ENCODE assay signal across 1 cellular context in the genomic region with DNA sequence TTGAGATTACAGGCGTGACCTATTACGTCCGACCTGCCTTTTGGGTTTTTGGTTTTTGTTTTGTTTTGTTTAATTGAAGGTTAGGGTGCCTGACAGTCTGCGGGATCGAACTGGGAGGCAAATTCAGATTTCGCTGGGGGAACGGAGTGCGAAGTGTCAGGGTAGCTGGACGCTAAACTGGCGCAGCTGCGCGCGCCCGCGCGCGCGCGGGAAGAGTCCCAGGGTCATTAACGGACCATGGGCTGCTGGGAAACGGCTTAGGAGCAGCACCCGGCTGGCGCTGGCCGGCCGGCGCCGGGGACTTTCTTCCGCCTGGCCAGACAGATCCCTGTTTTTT.
TF ChIP-seq lines count a peak whose summit lies in the region.

No MANE protein-coding gene starts in this region.

TF ChIP-seq in K562, 482 proteins besides CTCF, POLR2A, EP300 and RAD21 (continued from another document):
- TF ChIP-seq, protein P1, sequence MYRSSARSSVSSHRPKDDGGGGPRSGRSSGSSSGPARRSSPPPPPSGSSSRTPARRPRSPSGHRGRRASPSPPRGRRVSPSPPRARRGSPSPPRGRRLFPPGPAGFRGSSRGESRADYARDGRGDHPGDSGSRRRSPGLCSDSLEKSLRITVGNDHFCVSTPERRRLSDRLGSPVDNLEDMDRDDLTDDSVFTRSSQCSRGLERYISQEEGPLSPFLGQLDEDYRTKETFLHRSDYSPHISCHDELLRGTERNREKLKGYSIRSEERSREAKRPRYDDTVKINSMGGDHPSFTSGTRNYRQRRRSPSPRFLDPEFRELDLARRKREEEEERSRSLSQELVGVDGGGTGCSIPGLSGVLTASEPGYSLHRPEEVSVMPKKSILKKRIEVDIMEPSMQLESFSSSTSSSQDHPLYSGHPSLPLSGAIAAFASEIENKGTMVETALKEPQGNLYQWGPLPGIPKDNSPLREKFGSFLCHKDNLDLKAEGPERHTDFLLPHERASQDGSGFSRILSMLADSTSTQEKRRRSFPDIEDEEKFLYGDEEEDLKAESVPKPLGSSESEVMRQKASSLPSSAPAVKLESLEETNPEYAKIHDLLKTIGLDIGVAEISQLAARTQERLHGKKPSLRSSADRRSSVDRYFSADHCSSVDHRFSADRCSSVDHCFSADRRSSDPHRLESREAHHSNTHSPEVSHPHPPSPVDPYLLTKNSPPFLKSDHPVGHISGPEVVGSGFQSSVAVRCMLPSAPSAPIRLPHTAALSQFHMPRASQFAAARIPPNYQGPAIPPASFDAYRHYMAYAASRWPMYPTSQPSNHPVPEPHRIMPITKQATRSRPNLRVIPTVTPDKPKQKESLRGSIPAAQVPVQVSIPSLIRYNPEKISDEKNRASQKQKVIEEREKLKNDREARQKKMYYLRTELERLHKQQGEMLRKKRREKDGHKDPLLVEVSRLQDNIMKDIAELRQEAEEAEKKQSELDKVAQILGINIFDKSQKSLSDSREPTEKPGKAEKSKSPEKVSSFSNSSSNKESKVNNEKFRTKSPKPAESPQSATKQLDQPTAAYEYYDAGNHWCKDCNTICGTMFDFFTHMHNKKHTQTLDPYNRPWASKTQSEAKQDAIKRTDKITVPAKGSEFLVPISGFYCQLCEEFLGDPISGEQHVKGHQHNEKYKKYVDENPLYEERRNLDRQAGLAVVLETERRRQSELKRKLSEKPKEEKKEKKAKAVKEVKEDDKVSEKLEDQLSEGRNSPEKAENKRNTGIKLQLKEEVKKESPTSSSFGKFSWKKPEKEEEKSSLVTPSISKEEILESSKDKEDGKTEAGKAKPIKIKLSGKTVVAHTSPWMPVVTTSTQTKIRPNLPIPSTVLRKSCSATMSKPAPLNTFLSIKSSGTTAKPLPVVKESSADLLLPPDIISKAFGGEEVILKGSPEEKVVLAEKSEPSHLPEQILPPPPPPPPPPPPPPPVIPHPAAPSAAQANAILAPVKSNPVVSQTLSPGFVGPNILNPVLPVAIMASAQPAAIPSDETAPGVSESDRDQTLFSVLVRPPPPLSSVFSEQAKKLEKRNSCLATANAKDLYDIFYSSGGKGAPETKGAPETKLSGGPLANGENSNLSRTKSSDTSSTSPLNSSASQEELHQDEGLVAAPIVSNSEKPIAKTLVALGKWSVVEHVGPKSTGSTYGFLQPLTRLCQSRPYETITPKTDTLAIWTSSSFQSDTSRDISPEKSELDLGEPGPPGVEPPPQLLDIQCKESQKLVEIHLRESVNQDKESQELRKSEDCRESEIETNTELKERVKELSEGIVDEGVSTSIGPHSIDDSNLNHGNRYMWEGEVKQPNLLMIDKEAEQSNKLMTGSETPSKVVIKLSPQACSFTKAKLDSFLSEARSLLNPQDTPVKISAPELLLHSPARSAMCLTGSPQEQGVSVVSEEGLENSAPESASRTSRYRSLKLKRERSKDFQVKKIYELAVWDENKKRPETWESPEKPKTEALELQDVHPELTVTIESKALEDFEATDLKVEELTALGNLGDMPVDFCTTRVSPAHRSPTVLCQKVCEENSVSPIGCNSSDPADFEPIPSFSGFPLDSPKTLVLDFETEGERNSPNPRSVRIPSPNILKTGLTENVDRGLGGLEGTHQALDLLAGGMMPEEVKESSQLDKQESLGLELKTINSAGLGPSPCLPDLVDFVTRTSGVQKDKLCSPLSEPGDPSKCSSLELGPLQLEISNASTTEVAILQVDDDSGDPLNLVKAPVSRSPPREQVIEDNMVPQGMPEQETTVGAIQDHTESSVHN (IDR thresholded peaks at IDR 0.05; ENCODE audit: borderline replicate concordance in 1 of 2, low read depth in 1 of 2) = 0 out of 4 replicates have a peak, but pooled peaks of 1 of the 2 experiments have one; percentile 61
- peak; percentile 89 for TF ChIP-seq DPF2 (IDR thresholded peaks at IDR 0.05)
- TF ChIP-seq, protein P2, sequence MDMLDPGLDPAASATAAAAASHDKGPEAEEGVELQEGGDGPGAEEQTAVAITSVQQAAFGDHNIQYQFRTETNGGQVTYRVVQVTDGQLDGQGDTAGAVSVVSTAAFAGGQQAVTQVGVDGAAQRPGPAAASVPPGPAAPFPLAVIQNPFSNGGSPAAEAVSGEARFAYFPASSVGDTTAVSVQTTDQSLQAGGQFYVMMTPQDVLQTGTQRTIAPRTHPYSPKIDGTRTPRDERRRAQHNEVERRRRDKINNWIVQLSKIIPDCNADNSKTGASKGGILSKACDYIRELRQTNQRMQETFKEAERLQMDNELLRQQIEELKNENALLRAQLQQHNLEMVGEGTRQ (CRISPR knock-in tag; IDR thresholded peaks at IDR 0.05) = no peak
- peak; percentile 93 for TF ChIP-seq ERF (CRISPR knock-in tag; IDR thresholded peaks at IDR 0.05)
- no peak for TF ChIP-seq KLF13 (tag; IDR thresholded peaks at IDR 0.05; ENCODE audit: borderline replicate concordance, low read depth)
- peak in 1 of 2 experiments; percentile 46; a peak in 1 of 3 replicates for TF ChIP-seq CBX3 (IDR thresholded peaks at IDR 0.05; ENCODE audit: borderline replicate concordance in 1 of 2, low read length in 2 of 2)
- peak; percentile 62 for TF ChIP-seq TEAD2 (tag; IDR thresholded peaks at IDR 0.05)
- TF ChIP-seq, protein P3, sequence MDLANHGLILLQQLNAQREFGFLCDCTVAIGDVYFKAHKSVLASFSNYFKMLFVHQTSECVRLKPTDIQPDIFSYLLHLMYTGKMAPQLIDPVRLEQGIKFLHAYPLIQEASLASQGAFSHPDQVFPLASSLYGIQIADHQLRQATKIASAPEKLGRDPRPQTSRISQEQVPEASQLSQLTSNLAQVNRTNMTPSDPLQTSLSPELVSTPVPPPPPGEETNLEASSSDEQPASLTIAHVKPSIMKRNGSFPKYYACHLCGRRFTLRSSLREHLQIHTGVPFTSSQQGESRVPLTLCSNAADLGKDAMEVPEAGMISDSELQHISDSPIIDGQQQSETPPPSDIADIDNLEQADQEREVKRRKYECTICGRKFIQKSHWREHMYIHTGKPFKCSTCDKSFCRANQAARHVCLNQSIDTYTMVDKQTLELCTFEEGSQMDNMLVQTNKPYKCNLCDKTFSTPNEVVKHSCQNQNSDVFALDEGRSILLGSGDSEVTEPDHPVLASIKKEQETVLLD (IDR thresholded peaks at IDR 0.05) = peak; percentile 92
- TF ChIP-seq ZNF696 (CRISPR knock-in tag; conservative IDR thresholded peaks at IDR 0.05) = peak; percentile 76; the same call in 1 of the 2 replicates
- TF ChIP-seq MEIS2 (IDR thresholded peaks at IDR 0.05; ENCODE audit: partially characterized antibody) = peak; percentile 79
- TF ChIP-seq SUPT5H (IDR thresholded peaks at IDR 0.05) = no peak
- no peak; the same call in 1 of the 2 replicates for TF ChIP-seq ZNF282 (CRISPR knock-in tag; IDR thresholded peaks at IDR 0.05)
- peak; percentile 95 for TF ChIP-seq ZNF175 (CRISPR knock-in tag; IDR thresholded peaks at IDR 0.05; ENCODE audit: low read depth)
- peak; percentile 100 for TF ChIP-seq KLF16 (IDR thresholded peaks at IDR 0.05)
- TF ChIP-seq BCOR (IDR thresholded peaks at IDR 0.05) = peak; percentile 95
- 0 out of 2 replicates have a peak, but pooled peaks have one; percentile 18 for TF ChIP-seq LCOR (CRISPR knock-in tag; IDR thresholded peaks at IDR 0.05)
- TF ChIP-seq MAFF (IDR thresholded peaks at IDR 0.05; ENCODE audit: low read length) = no peak
- TF ChIP-seq, protein P4, sequence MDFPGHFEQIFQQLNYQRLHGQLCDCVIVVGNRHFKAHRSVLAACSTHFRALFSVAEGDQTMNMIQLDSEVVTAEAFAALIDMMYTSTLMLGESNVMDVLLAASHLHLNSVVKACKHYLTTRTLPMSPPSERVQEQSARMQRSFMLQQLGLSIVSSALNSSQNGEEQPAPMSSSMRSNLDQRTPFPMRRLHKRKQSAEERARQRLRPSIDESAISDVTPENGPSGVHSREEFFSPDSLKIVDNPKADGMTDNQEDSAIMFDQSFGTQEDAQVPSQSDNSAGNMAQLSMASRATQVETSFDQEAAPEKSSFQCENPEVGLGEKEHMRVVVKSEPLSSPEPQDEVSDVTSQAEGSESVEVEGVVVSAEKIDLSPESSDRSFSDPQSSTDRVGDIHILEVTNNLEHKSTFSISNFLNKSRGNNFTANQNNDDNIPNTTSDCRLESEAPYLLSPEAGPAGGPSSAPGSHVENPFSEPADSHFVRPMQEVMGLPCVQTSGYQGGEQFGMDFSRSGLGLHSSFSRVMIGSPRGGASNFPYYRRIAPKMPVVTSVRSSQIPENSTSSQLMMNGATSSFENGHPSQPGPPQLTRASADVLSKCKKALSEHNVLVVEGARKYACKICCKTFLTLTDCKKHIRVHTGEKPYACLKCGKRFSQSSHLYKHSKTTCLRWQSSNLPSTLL (IDR thresholded peaks at IDR 0.05) = peak; percentile 71; the same call in 1 of the 2 replicates
- peak; percentile 19; the same call in 1 of the 2 replicates for TF ChIP-seq POLR2AphosphoS2 (IDR thresholded peaks at IDR 0.05; ENCODE audit: low read length)
- no peak for TF ChIP-seq ZNF3 (CRISPR knock-in tag; IDR thresholded peaks at IDR 0.05)
- TF ChIP-seq, protein P5, sequence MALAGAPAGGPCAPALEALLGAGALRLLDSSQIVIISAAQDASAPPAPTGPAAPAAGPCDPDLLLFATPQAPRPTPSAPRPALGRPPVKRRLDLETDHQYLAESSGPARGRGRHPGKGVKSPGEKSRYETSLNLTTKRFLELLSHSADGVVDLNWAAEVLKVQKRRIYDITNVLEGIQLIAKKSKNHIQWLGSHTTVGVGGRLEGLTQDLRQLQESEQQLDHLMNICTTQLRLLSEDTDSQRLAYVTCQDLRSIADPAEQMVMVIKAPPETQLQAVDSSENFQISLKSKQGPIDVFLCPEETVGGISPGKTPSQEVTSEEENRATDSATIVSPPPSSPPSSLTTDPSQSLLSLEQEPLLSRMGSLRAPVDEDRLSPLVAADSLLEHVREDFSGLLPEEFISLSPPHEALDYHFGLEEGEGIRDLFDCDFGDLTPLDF (CRISPR knock-in tag; IDR thresholded peaks at IDR 0.05) = peak; percentile 95
- TF ChIP-seq, protein P6, sequence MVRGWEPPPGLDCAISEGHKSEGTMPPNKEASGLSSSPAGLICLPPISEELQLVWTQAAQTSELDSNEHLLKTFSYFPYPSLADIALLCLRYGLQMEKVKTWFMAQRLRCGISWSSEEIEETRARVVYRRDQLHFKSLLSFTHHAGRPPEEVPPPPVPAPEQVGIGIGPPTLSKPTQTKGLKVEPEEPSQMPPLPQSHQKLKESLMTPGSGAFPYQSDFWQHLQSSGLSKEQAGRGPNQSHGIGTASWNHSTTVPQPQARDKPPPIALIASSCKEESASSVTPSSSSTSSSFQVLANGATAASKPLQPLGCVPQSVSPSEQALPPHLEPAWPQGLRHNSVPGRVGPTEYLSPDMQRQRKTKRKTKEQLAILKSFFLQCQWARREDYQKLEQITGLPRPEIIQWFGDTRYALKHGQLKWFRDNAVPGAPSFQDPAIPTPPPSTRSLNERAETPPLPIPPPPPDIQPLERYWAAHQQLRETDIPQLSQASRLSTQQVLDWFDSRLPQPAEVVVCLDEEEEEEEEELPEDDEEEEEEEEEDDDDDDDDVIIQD (CRISPR knock-in tag; IDR thresholded peaks at IDR 0.05) = peak; percentile 85; the same call in 1 of the 2 replicates
- TF ChIP-seq CBX1 (IDR thresholded peaks at IDR 0.05; ENCODE audit: low read depth) = no peak
- TF ChIP-seq HIVEP1 (CRISPR knock-in tag; IDR thresholded peaks at IDR 0.05) = peak; percentile 89
- TF ChIP-seq ZNF431 (CRISPR knock-in tag; IDR thresholded peaks at IDR 0.05) = no peak
- 0 out of 2 replicates have a peak, but pooled peaks have one; percentile 17 for TF ChIP-seq RHOXF2B (CRISPR knock-in tag; conservative IDR thresholded peaks at IDR 0.05)
- TF ChIP-seq TRIM24 (IDR thresholded peaks at IDR 0.05) = peak; percentile 83 to 91
- TF ChIP-seq, protein P7, sequence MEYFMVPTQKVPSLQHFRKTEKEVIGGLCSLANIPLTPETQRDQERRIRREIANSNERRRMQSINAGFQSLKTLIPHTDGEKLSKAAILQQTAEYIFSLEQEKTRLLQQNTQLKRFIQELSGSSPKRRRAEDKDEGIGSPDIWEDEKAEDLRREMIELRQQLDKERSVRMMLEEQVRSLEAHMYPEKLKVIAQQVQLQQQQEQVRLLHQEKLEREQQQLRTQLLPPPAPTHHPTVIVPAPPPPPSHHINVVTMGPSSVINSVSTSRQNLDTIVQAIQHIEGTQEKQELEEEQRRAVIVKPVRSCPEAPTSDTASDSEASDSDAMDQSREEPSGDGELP (CRISPR knock-in tag; IDR thresholded peaks at IDR 0.05; ENCODE audit: borderline replicate concordance) = peak; percentile 85
- peak; percentile 75; the same call in 1 of the 2 replicates for TF ChIP-seq FOXM1 (IDR thresholded peaks at IDR 0.05; ENCODE audit: low read depth)
- TF ChIP-seq FOXM1 (CRISPR knock-in tag; IDR thresholded peaks at IDR 0.05; ENCODE audit: low read depth) = 0 out of 2 replicates have a peak, but pooled peaks have one; percentile 6
- TF ChIP-seq E2F3 (CRISPR knock-in tag; IDR thresholded peaks at IDR 0.05) = peak; percentile 99
- TF ChIP-seq SNIP1 (IDR thresholded peaks at IDR 0.05; ENCODE audit: low read depth) = 0 out of 2 replicates have a peak, but pooled peaks have one; percentile 52
TF ChIP-seq in K562: peak in this region for 167.
